ENCODE assay signal across 8 cellular contexts in the genomic region with DNA sequence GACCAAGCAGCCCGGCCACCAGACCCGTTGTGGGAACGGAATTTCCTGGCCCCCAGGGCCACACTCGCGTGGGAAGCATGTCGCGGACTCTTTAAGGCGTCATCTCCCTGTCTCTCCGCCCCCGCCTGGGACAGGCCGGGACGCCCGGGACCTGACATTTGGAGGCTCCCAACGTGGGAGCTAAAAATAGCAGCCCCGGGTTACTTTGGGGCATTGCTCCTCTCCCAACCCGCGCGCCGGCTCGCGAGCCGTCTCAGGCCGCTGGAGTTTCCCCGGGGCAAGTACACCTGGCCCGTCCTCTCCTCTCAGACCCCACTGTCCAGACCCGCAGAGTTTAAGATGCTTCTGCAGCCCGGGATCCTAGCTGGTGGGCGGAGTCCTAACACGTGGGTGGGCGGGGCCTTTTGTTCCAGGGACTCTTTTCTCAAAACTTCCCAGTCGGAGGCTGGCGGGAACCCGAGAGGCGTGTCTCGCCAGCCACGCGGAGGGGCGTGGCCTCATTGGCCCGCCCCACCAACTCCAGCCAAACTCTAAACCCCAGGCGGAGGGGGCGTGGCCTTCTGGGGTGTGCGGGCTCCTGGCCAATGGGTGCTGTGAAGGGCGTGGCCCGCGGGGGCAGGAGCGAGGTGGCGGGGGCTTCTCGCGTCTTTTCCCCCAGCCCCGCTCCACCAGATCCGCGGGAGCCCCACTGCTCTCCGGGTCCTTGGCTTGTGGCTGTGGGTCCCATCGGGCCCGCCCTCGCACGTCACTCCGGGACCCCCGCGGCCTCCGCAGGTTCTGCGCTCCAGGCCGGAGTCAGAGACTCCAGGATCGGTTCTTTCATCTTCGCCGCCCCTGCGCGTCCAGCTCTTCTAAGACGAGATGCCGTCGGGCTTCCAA. TPM values are rescaled to one million over a fixed set of nuclear protein-coding genes. Genes with fewer than 3 reads are reported as not detected.
DNase-seq lines count a peak whose midpoint lies in the region; ATAC-seq and TF ChIP-seq lines count a peak whose summit lies in the region.

A gene (plus strand): TSS at position 645 of the 879 bp plus-strand sequence. CDS start 217 bp downstream, at position 862.

- no peaks in the 10 kb centered on the region for H4K20me1 ChIP-seq in Karpas-422 (ENCODE audit: insufficient read depth, low read depth, low read length)

- peak; percentile 45 for ATAC-seq in GM19324 (IDR thresholded peaks at IDR 0.05; ENCODE audit: low FRiP score, unreplicated experiment)

- peak within 1 kb of the TSS; percentile 71 for H3K4me3 Mint-ChIP-seq in activated naive CD4-positive, alpha-beta T cell treated with anti-CD3 and anti-CD28 coated beads, Interleukin-2, amount 10 ng/mL, durations not matched to agents 7 days and 5 days

- peak; percentile 59 for TF ChIP-seq EP300 in stomach (IDR thresholded peaks at IDR 0.05)

- H3K79me2 ChIP-seq in Karpas-422 (ENCODE audit: low read length) = no peaks in the 10 kb centered on the region

- H3K9me2 ChIP-seq in Karpas-422 (replicated peaks; ENCODE audit: insufficient read depth, low read length) = no peaks in the 10 kb centered on the region

- peak within 1 kb of the TSS; percentile 47 for H2AFZ ChIP-seq in Karpas-422 (ENCODE audit: low read length)
- peak within 1 kb of the TSS; percentile 31 for H2AFZ ChIP-seq in neuron (ENCODE audit: low read depth, low read length)

- DNase-seq in Ammon's horn (ENCODE audit: low spot score) = peak; percentile 83
- DNase-seq in Karpas-422 = peak; percentile 98
- DNase-seq in SK-N-DZ (ENCODE audit: low spot score) = peak; percentile 98
- peak; percentile 90 for DNase-seq in activated naive CD4-positive, alpha-beta T cell treated with anti-CD3 and anti-CD28 coated beads, Interleukin-2, amount 10 ng/mL, durations not matched to agents 7 days and 5 days
- peak; percentile 92 for DNase-seq in foreskin melanocyte
- DNase-seq in stomach = peak; percentile 96

- peak within 1 kb of the TSS; percentile 61 for H3K4me3 ChIP-seq in Karpas-422 (ENCODE audit: low read length)
- H3K4me3 ChIP-seq in neuron (ENCODE audit: low read length) = peak within 1 kb of the TSS; percentile 59
- H3K4me3 ChIP-seq in stomach = peak within 1 kb of the TSS; percentile 43 to 60 (median 54)

- peak within 1 kb of the TSS; percentile 53 for H3K9ac ChIP-seq in Karpas-422 (ENCODE audit: low read length)

- H3K9me3 ChIP-seq in Karpas-422 (ENCODE audit: low read length) (no peaks in the 10 kb centered on the region), neuron (ENCODE audit: low read length) (no peaks in the 10 kb centered on the region), stomach (no peaks in the 10 kb centered on the region)

- TF ChIP-seq POLR2A in stomach (IDR thresholded peaks at IDR 0.05) = no peak

- H3K36me3 ChIP-seq in Karpas-422 (ENCODE audit: insufficient read depth, low read length) (no peaks in the 10 kb centered on the region), neuron (ENCODE audit: insufficient read depth, low read length) (no peaks in the 10 kb centered on the region), stomach (peaks cover 0 to 21% (median 4%) of the 10 kb centered on the region in 4 donors)

- no peaks in the 10 kb centered on the region for H3K36me3 Mint-ChIP-seq in activated naive CD4-positive, alpha-beta T cell treated with anti-CD3 and anti-CD28 coated beads, Interleukin-2, amount 10 ng/mL, durations not matched to agents 7 days and 5 days

- 0 to 1% (median 1%) methylated on average over 42 to 71 of the region's 71 CpGs for WGBS in stomach, 5 donors

- H3K27ac Mint-ChIP-seq in activated naive CD4-positive, alpha-beta T cell treated with anti-CD3 and anti-CD28 coated beads, Interleukin-2, amount 10 ng/mL, durations not matched to agents 7 days and 5 days = peak within 1 kb of the TSS; percentile 45

- no peaks in the 10 kb centered on the region for H3K9me3 Mint-ChIP-seq in activated naive CD4-positive, alpha-beta T cell treated with anti-CD3 and anti-CD28 coated beads, Interleukin-2, amount 10 ng/mL, durations not matched to agents 7 days and 5 days

- H3K27ac ChIP-seq in Karpas-422 (ENCODE audit: low read length) (no peak within 1 kb of the TSS), stomach (peak within 1 kb of the TSS; percentile 48 to 92 (median 83))

- CTCF ChIA-PET in activated naive CD4-positive, alpha-beta T cell treated with anti-CD3 and anti-CD28 coated beads, Interleukin-2, amount 10 ng/mL, durations not matched to agents 7 days and 5 days (lab: Charles Lee) = interaction anchor here (0.6 to 10.4 kb wide), 6 partner anchors 9 to 280 kb away, joined by 3 to 78 read pairs (median 4); a partner anchor contains a TSS

- intact Hi-C loops in stomach (cut with DNase I; ENCODE audit: low total_unique reads) = no loop called here

- no peak for TF ChIP-seq CTCF in stomach (IDR thresholded peaks at IDR 0.05)

- H3K4me1 Mint-ChIP-seq in activated naive CD4-positive, alpha-beta T cell treated with anti-CD3 and anti-CD28 coated beads, Interleukin-2, amount 10 ng/mL, durations not matched to agents 7 days and 5 days = peaks cover 28% of the 10 kb centered on the region

- H3K27me3 ChIP-seq in Karpas-422 (ENCODE audit: low read length) (no peaks in the 10 kb centered on the region), neuron (ENCODE audit: insufficient read depth, low read length) (no peaks in the 10 kb centered on the region), stomach (peaks cover 0 to 35% (median 16%) of the 10 kb centered on the region in 3 donors)

- H3K4me1 ChIP-seq in Karpas-422 (ENCODE audit: low read length) = peaks cover 25% of the 10 kb centered on the region
- H3K4me1 ChIP-seq in neuron (ENCODE audit: insufficient read depth, low read length) = peaks cover 14% of the 10 kb centered on the region
- peaks cover 20 to 43% (median 35%) of the 10 kb centered on the region in 4 donors for H3K4me1 ChIP-seq in stomach

- peaks cover 65% of the 10 kb centered on the region for H3K27me3 Mint-ChIP-seq in activated naive CD4-positive, alpha-beta T cell treated with anti-CD3 and anti-CD28 coated beads, Interleukin-2, amount 10 ng/mL, durations not matched to agents 7 days and 5 days

- peak within 1 kb of the TSS; percentile 76 for H3K4me2 ChIP-seq in Karpas-422 (ENCODE audit: low read depth, low read length, poor library complexity, severe bottlenecking)

RNA-seq across cellular contexts. Expression of the gene that starts here (rescaled TPM):
- total RNA-seq in Karpas-422 (2014; rRNA removed; shearing (Covaris generic); ENCODE audit: low replicate concordance) = 0.14 TPM in 1 of 2 replicates, not detected in the other
- polyA plus RNA-seq in SK-N-DZ (2014; cell fraction: cytosol; rRNA removed) = 5.1 and 5.8 TPM in 2 replicates
- polyA plus RNA-seq in SK-N-DZ (2014; cell fraction: nucleus; rRNA removed) = 11.3 and 12.5 TPM in 2 replicates
- total RNA-seq in stomach = 10 to 100 TPM in 2 of 5 donors, 1 to 10 TPM in 3; 3.5 to 26.6 (median 7.0) TPM
- 10 to 100 TPM in 1 of 3 donors, 1 to 10 TPM in 1, under 1 TPM in 1; 0.92 to 15.9 (median 1.4) TPM for polyA plus RNA-seq in stomach

Comparison
In these comparisons a context has a peak if more than half of its experiments do, and no peak if none do; other contexts are left out.
1. Peak in DNase-seq, H3K4me3 ChIP-seq, H3K9ac ChIP-seq and H3K4me2 ChIP-seq in Karpas-422; RNA of the gene not detected or under 1 TPM.